1 cellular context compared by ENCODE assay signal in genomic region chr7:46058424-46058823, GRCh38.
TF ChIP-seq lines count a peak whose summit lies in the region.

No MANE protein-coding gene starts in this region.

TF ChIP-seq in GM23338, 12 proteins besides CTCF, POLR2A, EP300 and RAD21 (continued from another document):
- TF ChIP-seq, protein P1, sequence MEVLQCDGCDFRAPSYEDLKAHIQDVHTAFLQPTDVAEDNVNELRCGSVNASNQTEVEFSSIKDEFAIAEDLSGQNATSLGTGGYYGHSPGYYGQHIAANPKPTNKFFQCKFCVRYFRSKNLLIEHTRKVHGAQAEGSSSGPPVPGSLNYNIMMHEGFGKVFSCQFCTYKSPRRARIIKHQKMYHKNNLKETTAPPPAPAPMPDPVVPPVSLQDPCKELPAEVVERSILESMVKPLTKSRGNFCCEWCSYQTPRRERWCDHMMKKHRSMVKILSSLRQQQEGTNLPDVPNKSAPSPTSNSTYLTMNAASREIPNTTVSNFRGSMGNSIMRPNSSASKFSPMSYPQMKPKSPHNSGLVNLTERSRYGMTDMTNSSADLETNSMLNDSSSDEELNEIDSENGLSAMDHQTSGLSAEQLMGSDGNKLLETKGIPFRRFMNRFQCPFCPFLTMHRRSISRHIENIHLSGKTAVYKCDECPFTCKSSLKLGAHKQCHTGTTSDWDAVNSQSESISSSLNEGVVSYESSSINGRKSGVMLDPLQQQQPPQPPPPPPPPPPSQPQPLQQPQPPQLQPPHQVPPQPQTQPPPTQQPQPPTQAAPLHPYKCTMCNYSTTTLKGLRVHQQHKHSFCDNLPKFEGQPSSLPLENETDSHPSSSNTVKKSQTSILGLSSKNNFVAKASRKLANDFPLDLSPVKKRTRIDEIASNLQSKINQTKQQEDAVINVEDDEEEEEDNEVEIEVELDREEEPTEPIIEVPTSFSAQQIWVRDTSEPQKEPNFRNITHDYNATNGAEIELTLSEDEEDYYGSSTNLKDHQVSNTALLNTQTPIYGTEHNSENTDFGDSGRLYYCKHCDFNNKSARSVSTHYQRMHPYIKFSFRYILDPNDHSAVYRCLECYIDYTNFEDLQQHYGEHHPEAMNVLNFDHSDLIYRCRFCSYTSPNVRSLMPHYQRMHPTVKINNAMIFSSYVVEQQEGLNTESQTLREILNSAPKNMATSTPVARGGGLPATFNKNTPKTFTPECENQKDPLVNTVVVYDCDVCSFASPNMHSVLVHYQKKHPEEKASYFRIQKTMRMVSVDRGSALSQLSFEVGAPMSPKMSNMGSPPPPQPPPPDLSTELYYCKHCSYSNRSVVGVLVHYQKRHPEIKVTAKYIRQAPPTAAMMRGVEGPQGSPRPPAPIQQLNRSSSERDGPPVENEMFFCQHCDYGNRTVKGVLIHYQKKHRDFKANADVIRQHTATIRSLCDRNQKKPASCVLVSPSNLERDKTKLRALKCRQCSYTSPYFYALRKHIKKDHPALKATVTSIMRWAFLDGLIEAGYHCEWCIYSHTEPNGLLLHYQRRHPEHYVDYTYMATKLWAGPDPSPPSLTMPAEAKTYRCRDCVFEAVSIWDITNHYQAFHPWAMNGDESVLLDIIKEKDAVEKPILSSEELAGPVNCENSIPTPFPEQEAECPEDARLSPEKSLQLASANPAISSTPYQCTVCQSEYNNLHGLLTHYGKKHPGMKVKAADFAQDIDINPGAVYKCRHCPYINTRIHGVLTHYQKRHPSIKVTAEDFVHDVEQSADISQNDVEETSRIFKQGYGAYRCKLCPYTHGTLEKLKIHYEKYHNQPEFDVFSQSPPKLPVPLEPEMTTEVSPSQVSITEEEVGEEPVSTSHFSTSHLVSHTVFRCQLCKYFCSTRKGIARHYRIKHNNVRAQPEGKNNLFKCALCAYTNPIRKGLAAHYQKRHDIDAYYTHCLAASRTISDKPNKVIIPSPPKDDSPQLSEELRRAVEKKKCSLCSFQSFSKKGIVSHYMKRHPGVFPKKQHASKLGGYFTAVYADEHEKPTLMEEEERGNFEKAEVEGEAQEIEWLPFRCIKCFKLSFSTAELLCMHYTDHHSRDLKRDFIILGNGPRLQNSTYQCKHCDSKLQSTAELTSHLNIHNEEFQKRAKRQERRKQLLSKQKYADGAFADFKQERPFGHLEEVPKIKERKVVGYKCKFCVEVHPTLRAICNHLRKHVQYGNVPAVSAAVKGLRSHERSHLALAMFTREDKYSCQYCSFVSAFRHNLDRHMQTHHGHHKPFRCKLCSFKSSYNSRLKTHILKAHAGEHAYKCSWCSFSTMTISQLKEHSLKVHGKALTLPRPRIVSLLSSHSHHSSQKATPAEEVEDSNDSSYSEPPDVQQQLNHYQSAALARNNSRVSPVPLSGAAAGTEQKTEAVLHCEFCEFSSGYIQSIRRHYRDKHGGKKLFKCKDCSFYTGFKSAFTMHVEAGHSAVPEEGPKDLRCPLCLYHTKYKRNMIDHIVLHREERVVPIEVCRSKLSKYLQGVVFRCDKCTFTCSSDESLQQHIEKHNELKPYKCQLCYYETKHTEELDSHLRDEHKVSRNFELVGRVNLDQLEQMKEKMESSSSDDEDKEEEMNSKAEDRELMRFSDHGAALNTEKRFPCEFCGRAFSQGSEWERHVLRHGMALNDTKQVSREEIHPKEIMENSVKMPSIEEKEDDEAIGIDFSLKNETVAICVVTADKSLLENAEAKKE (CRISPR knock-in tag; IDR thresholded peaks at IDR 0.05) = no peak
- TF ChIP-seq POLR2AphosphoS5 (IDR thresholded peaks at IDR 0.05; ENCODE audit: low read depth) = no peak
- TF ChIP-seq STAT1 (IDR thresholded peaks at IDR 0.05; ENCODE audit: unreplicated experiment) = no peak
- no peak for TF ChIP-seq NANOG (IDR thresholded peaks at IDR 0.05; ENCODE audit: borderline replicate concordance)
- no peak for TF ChIP-seq REST (IDR thresholded peaks at IDR 0.05; ENCODE audit: unreplicated experiment)
